In the genomic region with DNA sequence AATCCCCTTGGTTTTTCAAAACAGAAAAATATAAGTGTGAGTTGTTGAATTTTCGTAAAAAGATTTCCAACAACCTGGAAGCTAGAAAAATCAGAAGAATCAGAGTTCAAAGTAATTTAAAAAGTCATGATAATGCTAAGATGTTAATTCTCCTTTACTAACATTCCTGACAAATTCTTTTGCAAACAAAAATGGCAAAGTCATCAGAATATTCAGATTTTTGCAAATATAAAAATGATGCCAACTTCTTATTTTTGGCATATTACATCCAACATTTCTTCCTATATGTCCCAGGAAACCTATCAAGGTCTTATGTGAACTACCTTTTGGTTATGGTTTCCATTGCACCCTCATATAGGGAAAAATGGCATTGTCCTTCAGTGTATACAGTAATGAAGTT, we compare ENCODE assay signal across 7 cellular contexts.
"Had no signal": no experiment of that assay in that cellular context is flagged by ENCODE, and none has a peak within 500 bp of the region (broad histone marks: within the 10 kb centered on the region; RNA-seq: fewer than 3 reads in every experiment).

No MANE protein-coding gene starts in this region.

- FAIRE-seq: HTR-8/SVneo had no signal

- H3K4me1 ChIP-seq: HAP-1 had no signal

- H2AFZ ChIP-seq: GM23248 had no signal

- DNase-seq: GM23248, GOT3, H7, HFFc6 had no signal

- H3K9me3 ChIP-seq: HAP-1 had no signal

- H3K36me3 ChIP-seq: HAP-1 had no signal

- H3K4me3 ChIP-seq: GM23248, HAP-1 had no signal

- H3K27ac ChIP-seq: GM23248 had no signal

- H3K9ac ChIP-seq: GM23248 had no signal

- ATAC-seq: HCT116 had no signal
